ENCODE assay signal across 26 cellular contexts in the genomic region with DNA sequence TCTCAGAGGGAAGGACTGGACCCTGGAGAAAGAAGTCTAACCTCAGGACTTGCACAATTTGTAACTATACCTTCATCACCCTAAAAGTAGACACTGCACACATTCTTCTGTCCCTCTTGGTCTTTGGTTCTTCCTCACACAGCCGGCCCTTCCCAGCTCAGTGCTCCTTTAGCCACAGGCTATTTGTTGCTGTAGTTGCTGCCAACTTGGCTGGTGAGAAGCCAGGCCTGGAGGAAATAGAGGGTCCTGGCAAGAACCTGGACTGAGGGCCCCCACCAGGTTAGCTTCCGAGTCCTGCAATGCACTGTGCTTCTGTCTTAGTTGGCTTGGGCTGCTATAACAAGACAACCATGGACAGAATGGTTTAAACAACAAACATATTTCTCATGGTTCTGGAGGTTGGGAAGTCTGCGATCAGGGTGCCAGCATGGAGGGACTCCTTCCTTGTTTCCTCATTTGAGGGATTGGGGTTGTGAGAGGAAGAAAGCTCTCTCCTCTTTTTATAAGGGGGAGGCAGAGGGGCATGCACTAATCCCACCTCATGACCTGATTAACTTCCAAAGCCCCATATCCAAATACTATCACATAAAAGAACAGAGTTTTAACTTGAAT. TPM values are rescaled to one million over a fixed set of nuclear protein-coding genes. Genes with fewer than 3 reads are reported as not detected.
"Had no signal": no experiment of that assay in that cellular context is flagged by ENCODE, and none has a peak within 500 bp of the region (broad histone marks: within the 10 kb centered on the region; RNA-seq: fewer than 3 reads in every experiment).

No MANE protein-coding gene starts in this region.

- H3K9me3 ChIP-seq: SK-N-SH had no signal

- DNase-seq: KBM-7, MV-4-11, NCI-H1048, NCI-H1105, NCI-H1417, NCI-H1436 treated with DMSO at 0.1 percent for 48 hours, NCI-H1694 treated with DMSO at 0.1 percent for 48 hours, NCI-H1930, NCI-H2081, NCI-H2107, NCI-H2227 treated with DMSO at 0.1 percent for 48 hours, NCI-H446, NCI-H510A, NCI-H524 treated with DMSO at 0.1 percent for 48 hours, NCI-H69, NCI-H774, Right ventricle myocardium superior, RPMI8226, SIG-M5, SK-N-SH, SW 1271 had no signal

- ATAC-seq: HepG2 had no signal

- H3K4me3 Mint-ChIP-seq: IgD-negative memory B cell had no signal

- H3K9me3 Mint-ChIP-seq: IgD-negative memory B cell had no signal

- H3K4me2 ChIP-seq: SK-N-SH had no signal

- FAIRE-seq: HepG2, RCC 7860 had no signal

- H3K36me3 Mint-ChIP-seq: IgD-negative memory B cell had no signal

- H3K27ac Mint-ChIP-seq: IgD-negative memory B cell had no signal

- H3K9ac ChIP-seq: SK-N-SH had no signal

RNA-seq across cellular contexts. Expression of a gene that starts 4.4 kb away (rescaled TPM):
- total RNA-seq: HepG2, MCF 10A, SK-MEL-5 had no signal
- polyA plus RNA-seq: HepG2, IgD-negative memory B cell had no signal
